In genomic region chr19:57738770-57739169, GRCh38 we compare ENCODE assay signal across 7 cellular contexts. TPM values are rescaled to one million over a fixed set of nuclear protein-coding genes. Genes with fewer than 3 reads are reported as not detected.
DNase-seq lines count a peak whose midpoint lies in the region; ATAC-seq and TF ChIP-seq lines count a peak whose summit lies in the region.
"Not testable (repeated sequence)": the region's sequence is repeated elsewhere in the genome, so short reads cannot be mapped to it uniquely, and the experiment has no call there.
"Had no signal": no experiment of that assay in that cellular context is flagged by ENCODE, and none has a peak within 500 bp of the region (broad histone marks: within the 10 kb centered on the region; RNA-seq: fewer than 3 reads in every experiment).

No MANE protein-coding gene starts in this region.

- not testable (repeated sequence) for H3K9me3 Mint-ChIP-seq in activated CD8-positive, alpha-beta T cell treated with anti-CD3 and anti-CD28 coated beads for 36 hours

- not testable (repeated sequence) for BruUV-seq in mammary epithelial cell (replicated peaks; lab: Mats Ljungman, UMichigan)

- H3K79me2 ChIP-seq in GM23248 (ENCODE audit: insufficient read depth); mammary epithelial cell (ENCODE audit: insufficient read depth, low read length): not testable (repeated sequence)

- not testable (repeated sequence) for H3K36me3 Mint-ChIP-seq in activated CD8-positive, alpha-beta T cell treated with anti-CD3 and anti-CD28 coated beads for 36 hours (ENCODE audit: low read depth)

- not testable (repeated sequence) for H3K27me3 Mint-ChIP-seq in activated CD8-positive, alpha-beta T cell treated with anti-CD3 and anti-CD28 coated beads for 36 hours

- H3K36me3 ChIP-seq in GM23248 (ENCODE audit: low read depth); mammary epithelial cell (ENCODE audit: insufficient read depth, low read length); left ventricle myocardium inferior; neutrophil: not testable (repeated sequence)

- CTCF ChIA-PET in activated CD8-positive, alpha-beta T cell treated with anti-CD3 and anti-CD28 coated beads for 36 hours (lab: Charles Lee): not testable (repeated sequence)
- CTCF ChIA-PET in mammary epithelial cell (lab: Charles Lee; ENCODE audit: low non-redundant PET): interaction anchor here (0.7 kb wide), 1 partner anchor 780 kb away, joined by 10 read pairs; no protein-coding TSS in a partner anchor

- dilution Hi-C loops in mammary epithelial cell (cut with HindIII; ENCODE audit: low sequenced_read_pairs): not testable (repeated sequence)

- H3K27ac Mint-ChIP-seq in activated CD8-positive, alpha-beta T cell treated with anti-CD3 and anti-CD28 coated beads for 36 hours: not testable (repeated sequence)

- H3K4me1 Mint-ChIP-seq in activated CD8-positive, alpha-beta T cell treated with anti-CD3 and anti-CD28 coated beads for 36 hours (ENCODE audit: low read depth): not testable (repeated sequence)

- H3K9ac ChIP-seq in GM23248; mammary epithelial cell (ENCODE audit: insufficient read depth, low read length): not testable (repeated sequence)

- intact Hi-C loops in activated CD8-positive, alpha-beta T cell treated with anti-CD3 and anti-CD28 coated beads for 36 hours (cut with micrococcal nuclease); left ventricle myocardium inferior (cut with micrococcal nuclease): not testable (repeated sequence)
- intact Hi-C loops in mammary epithelial cell (cut with micrococcal nuclease): loop anchor here (1.0 to 5.0 kb wide), 2 partner anchors 164 to 417 kb away; no protein-coding TSS in a partner anchor

- TF ChIP-seq CTCF in activated CD8-positive, alpha-beta T cell treated with anti-CD3 and anti-CD28 coated beads for 36 hours (IDR thresholded peaks at IDR 0.05): peak; percentile 36
- TF ChIP-seq CTCF in mammary epithelial cell (conservative IDR thresholded peaks at IDR 0.05 in 1 of 2, IDR thresholded peaks at IDR 0.05 in 1 of 2; ENCODE audit: extremely low read depth in 1 of 2, insufficient read depth in 1 of 2, low read depth in 1 of 2, low read length in 2 of 2); left ventricle myocardium inferior (IDR thresholded peaks at IDR 0.05; ENCODE audit: borderline replicate concordance); neutrophil (IDR thresholded peaks at IDR 0.05): not testable (repeated sequence)

- DNase-seq in GM23248; activated CD8-positive, alpha-beta T cell treated with anti-CD3 and anti-CD28 coated beads for 36 hours; mammary epithelial cell; left ventricle myocardium inferior: not testable (repeated sequence)
- peak; percentile 10 for DNase-seq in retina

- not testable (repeated sequence) for H4K20me1 ChIP-seq in GM23248 (ENCODE audit: insufficient read depth); mammary epithelial cell (ENCODE audit: insufficient read depth, low read length)

- 95 to 97% methylated on average over 7 of the region's 7 CpGs for WGBS in GM23248 (ENCODE audit: low coverage in 1 of 2, low lambda C conversion rate in 2 of 2, missing lambda C conversion rate in 2 of 2), 2 experiments
- WGBS in mammary epithelial cell (ENCODE audit: low coverage, missing lambda C conversion rate): 98% methylated on average over 7 of the region's 7 CpGs

- POLR2A ChIA-PET in activated CD8-positive, alpha-beta T cell treated with anti-CD3 and anti-CD28 coated beads for 36 hours (lab: Charles Lee): not testable (repeated sequence)

- not testable (repeated sequence) for H3K27me3 ChIP-seq in GM23248 (replicated peaks; ENCODE audit: insufficient read depth); mammary epithelial cell (ENCODE audit: insufficient read depth, low read length); left ventricle myocardium inferior (ENCODE audit: low read depth); neutrophil

- not testable (repeated sequence) for H3K27ac ChIP-seq in GM23248; mammary epithelial cell (ENCODE audit: insufficient read depth, low read depth, low read length); left ventricle myocardium inferior (replicated peaks)
- peak overlapping the region; percentile 66 for H3K27ac ChIP-seq in neutrophil

- not testable (repeated sequence) for H3K4me1 ChIP-seq in GM23248 (ENCODE audit: insufficient read depth); mammary epithelial cell (ENCODE audit: insufficient read depth, low read length); left ventricle myocardium inferior
- H3K4me1 ChIP-seq in neutrophil (ENCODE audit: control insufficient read depth in 1 of 2, insufficient read depth in 1 of 2, low read depth in 1 of 2, low read length in 1 of 2): peaks cover 14 to 15% of the 10 kb centered on the region in 2 experiments

- H3K9me3 ChIP-seq in GM23248 (ENCODE audit: low read depth); mammary epithelial cell (replicated peaks; ENCODE audit: insufficient read depth, low read length); neutrophil: not testable (repeated sequence)
- peaks cover 31% of the 10 kb centered on the region for H3K9me3 ChIP-seq in left ventricle myocardium inferior (replicated peaks)

- H2AFZ ChIP-seq in GM23248: peak overlapping the region; percentile 78
- H2AFZ ChIP-seq in mammary epithelial cell (ENCODE audit: low read depth, low read length): peak overlapping the region; percentile 20

- in situ Hi-C loops in GM23248 (cut with MboI): not testable (repeated sequence)
- in situ Hi-C loops in mammary epithelial cell (cut with MboI; ENCODE audit: low sequenced_read_pairs in 2 of 2): loop anchor here (10.0 to 25.0 kb wide), 2 partner anchors 99 to 416 kb away; partner anchors contain the start of genes ZNF329 (in 1 of the 2), ZNF587 (in 1 of the 2) and ZNF587B (in 1 of the 2)

- H3F3A ChIP-seq in GM23248 (ENCODE audit: insufficient read depth): not testable (repeated sequence)

- ATAC-seq in activated CD8-positive, alpha-beta T cell treated with anti-CD3 and anti-CD28 coated beads for 36 hours: not testable (repeated sequence)

- H3K4me3 Mint-ChIP-seq in activated CD8-positive, alpha-beta T cell treated with anti-CD3 and anti-CD28 coated beads for 36 hours: not testable (repeated sequence)

- not testable (repeated sequence) for H3K4me3 ChIP-seq in GM23248; mammary epithelial cell (replicated peaks in 1 of 3; ENCODE audit: insufficient read depth in 1 of 3, low read depth in 2 of 3, low read length in 3 of 3)
- H3K4me3 ChIP-seq in left ventricle myocardium inferior (peak overlapping the region; percentile 50), neutrophil (ENCODE audit: low read depth in 1 of 2, low read length in 1 of 2) (peak overlapping the region in 1 of 2 experiments; percentile 18)

- not testable (repeated sequence) for H3K9me2 ChIP-seq in GM23248 (ENCODE audit: insufficient read depth)

- H3K4me2 ChIP-seq in GM23248 (ENCODE audit: unreplicated experiment); mammary epithelial cell (ENCODE audit: insufficient read depth, low read depth, low read length): not testable (repeated sequence)

RNA-seq across cellular contexts. Expression of gene ZNF776, which starts 7.8 kb away (rescaled TPM):
- 6.7 and 9.4 TPM in 2 replicates for total RNA-seq in GM23248 (2014; rRNA removed; shearing (Covaris generic))
- polyA plus RNA-seq in GM23248 (2016; fragmentation: Nextera tagmentation; extraction: Ambion mirVana) (3.7 and 3.9 TPM in 2 replicates), mammary epithelial cell (2.8 TPM)
- 10 to 100 TPM in 1 of 2 experiments, 1 to 10 TPM in 1; 9.8 to 11.0 TPM for total RNA-seq in activated CD8-positive, alpha-beta T cell treated with anti-CD3 and anti-CD28 coated beads for 36 hours
- total RNA-seq in mammary epithelial cell (10 to 100 TPM in 1 of 2 donors, 1 to 10 TPM in 1; 7.7 to 13.0 TPM), left ventricle myocardium inferior (12.9 TPM)
- polyA minus RNA-seq in mammary epithelial cell: 28.2 TPM

RNA-seq across cellular contexts. Expression of gene ZNF671, which starts 11.3 kb away (rescaled TPM):
- 7.2 and 8.4 TPM in 2 replicates for total RNA-seq in GM23248 (2014; rRNA removed; shearing (Covaris generic))
- 6.8 and 6.9 TPM in 2 replicates for polyA plus RNA-seq in GM23248 (2016; fragmentation: Nextera tagmentation; extraction: Ambion mirVana)
- total RNA-seq in activated CD8-positive, alpha-beta T cell treated with anti-CD3 and anti-CD28 coated beads for 36 hours: 10 to 100 TPM in 1 of 2 experiments, 1 to 10 TPM in 1; 7.1 to 10.5 TPM
- total RNA-seq in mammary epithelial cell: 1 to 10 TPM; 3.3 to 6.7 TPM
- 2.7 TPM for polyA plus RNA-seq in mammary epithelial cell
- polyA minus RNA-seq in mammary epithelial cell: 2.7 TPM
- 9.3 TPM for total RNA-seq in left ventricle myocardium inferior

RNA-seq across cellular contexts. Expression of gene ZNF154, which starts 29.8 kb away (rescaled TPM):
- 2.0 and 2.2 TPM in 2 replicates for total RNA-seq in GM23248 (2014; rRNA removed; shearing (Covaris generic))
- polyA plus RNA-seq in GM23248 (2016; fragmentation: Nextera tagmentation; extraction: Ambion mirVana) (2.0 and 2.6 TPM in 2 replicates), mammary epithelial cell (0.70 TPM)
- 1 to 10 TPM; 3.6 to 3.8 TPM for total RNA-seq in activated CD8-positive, alpha-beta T cell treated with anti-CD3 and anti-CD28 coated beads for 36 hours
- total RNA-seq in mammary epithelial cell (1 to 10 TPM in 1 of 2 donors, under 1 TPM in 1; 0.42 to 9.0 TPM), left ventricle myocardium inferior (4.8 TPM)
- not detected for polyA minus RNA-seq in mammary epithelial cell
- total RNA-seq: Calu3 had no signal

RNA-seq across cellular contexts. Expression of gene ZNF586, which starts 30.7 kb away (rescaled TPM):
- total RNA-seq in GM23248 (2014; rRNA removed; shearing (Covaris generic)): 8.1 and 20.6 TPM in 2 replicates
- 5.1 and 5.8 TPM in 2 replicates for polyA plus RNA-seq in GM23248 (2016; fragmentation: Nextera tagmentation; extraction: Ambion mirVana)
- total RNA-seq in activated CD8-positive, alpha-beta T cell treated with anti-CD3 and anti-CD28 coated beads for 36 hours: 10 to 100 TPM; 16.7 to 21.8 TPM
- 10 to 100 TPM; 12.0 to 12.7 TPM for total RNA-seq in mammary epithelial cell
- polyA plus RNA-seq in mammary epithelial cell: 5.6 TPM
- polyA minus RNA-seq in mammary epithelial cell: 6.0 TPM
- total RNA-seq in left ventricle myocardium inferior: 12.0 TPM

RNA-seq across cellular contexts. Expression of gene ZNF551, which starts 57.0 kb away (rescaled TPM):
- total RNA-seq in GM23248 (2014; rRNA removed; shearing (Covaris generic)): 6.3 and 7.1 TPM in 2 replicates
- polyA plus RNA-seq in GM23248 (2016; fragmentation: Nextera tagmentation; extraction: Ambion mirVana) (1.9 and 2.6 TPM in 2 replicates), mammary epithelial cell (7.9 TPM)
- 1 to 10 TPM; 8.3 to 8.4 TPM for total RNA-seq in activated CD8-positive, alpha-beta T cell treated with anti-CD3 and anti-CD28 coated beads for 36 hours
- total RNA-seq in mammary epithelial cell (1 to 10 TPM; 8.5 to 9.2 TPM), left ventricle myocardium inferior (3.6 TPM)
- polyA minus RNA-seq in mammary epithelial cell: 1.6 TPM
